ENCODE assay signal across 8 cellular contexts in the genomic region with DNA sequence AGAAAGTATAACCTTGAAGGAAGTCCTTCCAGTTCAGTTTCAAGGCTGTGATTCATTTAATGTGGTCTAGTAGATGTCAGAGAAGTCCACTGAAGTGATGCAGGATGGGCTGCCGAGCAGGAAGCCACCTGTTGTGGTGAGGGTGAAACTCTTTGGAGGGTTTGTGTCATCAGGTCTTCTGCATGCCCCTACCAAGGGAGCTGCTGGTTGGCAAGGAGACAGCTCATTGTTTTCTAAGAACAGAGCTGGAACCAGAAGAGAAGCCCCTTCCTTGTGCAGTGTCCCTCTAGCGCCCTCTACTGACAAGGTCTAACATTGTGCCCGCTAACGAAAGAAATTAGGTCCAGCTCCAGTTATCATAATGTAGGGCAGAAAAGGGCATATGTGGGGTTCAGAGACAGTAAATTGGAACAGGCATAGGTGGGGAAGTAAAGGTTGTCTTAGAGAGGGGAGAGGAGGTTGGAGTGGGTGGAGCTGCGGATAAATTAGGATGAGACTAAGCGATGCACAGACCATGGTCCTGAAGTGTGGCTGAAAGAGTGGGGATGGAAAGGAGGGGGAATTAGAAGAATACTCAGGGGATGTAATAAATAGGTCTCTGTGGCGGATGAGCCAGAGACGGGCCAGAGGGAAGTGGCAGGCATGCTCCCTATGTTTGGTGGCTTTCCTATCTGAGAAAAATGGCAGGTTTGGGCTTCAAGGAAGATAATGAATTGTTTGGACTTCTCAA.
A peak's percentile ranks its signal among the peaks of the same experiment; 100 is the strongest.
DNase-seq lines count a peak whose midpoint lies in the region; ATAC-seq and TF ChIP-seq lines count a peak whose summit lies in the region.

No MANE protein-coding gene starts in this region.

- peak; percentile 98 for ATAC-seq in GM21423 (IDR thresholded peaks at IDR 0.05; ENCODE audit: unreplicated experiment)
- ATAC-seq in HG03565 (IDR thresholded peaks at IDR 0.05; ENCODE audit: unreplicated experiment) = peak; percentile 99
- ATAC-seq in stimulated activated naive CD8-positive, alpha-beta T cell treated with anti-CD3 and anti-CD28 coated beads, Interleukin-15, amount 100 ng/mL, for 72 hours = peak; percentile 97

- no peaks in the 10 kb centered on the region for H3K9me3 Mint-ChIP-seq in stimulated activated naive CD8-positive, alpha-beta T cell treated with anti-CD3 and anti-CD28 coated beads, Interleukin-15, amount 100 ng/mL, for 72 hours

- in situ Hi-C loops in astrocyte of the cerebellum (cut with HindIII; ENCODE audit: low sequenced_read_pairs) = no loop called here

- H3K4me3 Mint-ChIP-seq in stimulated activated naive CD8-positive, alpha-beta T cell treated with anti-CD3 and anti-CD28 coated beads, Interleukin-15, amount 100 ng/mL, for 72 hours = no peak overlapping the region

- peak; percentile 52 for TF ChIP-seq CTCF in astrocyte of the cerebellum (IDR thresholded peaks at IDR 0.05; ENCODE audit: low read depth, low read length, missing control alignments)

- no peak overlapping the region for H3K4me3 ChIP-seq in astrocyte of the cerebellum (ENCODE audit: low read depth, low read length)

- peak; percentile 52 for DNase-seq in activated CD4-positive, alpha-beta T cell treated with anti-CD3 and anti-CD28 coated beads for 48 hours
- no peak for DNase-seq in activated CD4-positive, alpha-beta T cell treated with anti-CD3 and anti-CD28 coated beads for 1 hour
- DNase-seq in NCI-H774 (lab: John Stamatoyannopoulos, UW) (peak; percentile 48), astrocyte of the cerebellum (ENCODE audit: low read depth) (no peak), islet precursor cell (peak; percentile 82)
- DNase-seq in stimulated activated naive CD8-positive, alpha-beta T cell treated with anti-CD3 and anti-CD28 coated beads, Interleukin-15, amount 100 ng/mL, for 72 hours = peak; percentile 39 to 68

- peaks cover 9% of the 10 kb centered on the region for H3K27me3 Mint-ChIP-seq in stimulated activated naive CD8-positive, alpha-beta T cell treated with anti-CD3 and anti-CD28 coated beads, Interleukin-15, amount 100 ng/mL, for 72 hours

- H3K4me1 Mint-ChIP-seq in stimulated activated naive CD8-positive, alpha-beta T cell treated with anti-CD3 and anti-CD28 coated beads, Interleukin-15, amount 100 ng/mL, for 72 hours = peaks cover 7% of the 10 kb centered on the region

- H3K27ac Mint-ChIP-seq in stimulated activated naive CD8-positive, alpha-beta T cell treated with anti-CD3 and anti-CD28 coated beads, Interleukin-15, amount 100 ng/mL, for 72 hours = no peak overlapping the region

Comparison
In these comparisons a context has a peak if more than half of its experiments do, and no peak if none do; other contexts are left out.
1. DNase-seq: peak in activated CD4-positive, alpha-beta T cell treated with anti-CD3 and anti-CD28 coated beads for 48 hours (single experiment), NCI-H774 (single experiment), islet precursor cell (single experiment) and stimulated activated naive CD8-positive, alpha-beta T cell treated with anti-CD3 and anti-CD28 coated beads, Interleukin-15, amount 100 ng/mL, for 72 hours (2 of 2); none in activated CD4-positive, alpha-beta T cell treated with anti-CD3 and anti-CD28 coated beads for 1 hour (single experiment) and astrocyte of the cerebellum (single experiment).
2. Peak in every context shown above with its lines, with median percentiles within 50 percentile points of each other: ATAC-seq.